Comparison of ENCODE assay signal across 8 cellular contexts in the genomic region with DNA sequence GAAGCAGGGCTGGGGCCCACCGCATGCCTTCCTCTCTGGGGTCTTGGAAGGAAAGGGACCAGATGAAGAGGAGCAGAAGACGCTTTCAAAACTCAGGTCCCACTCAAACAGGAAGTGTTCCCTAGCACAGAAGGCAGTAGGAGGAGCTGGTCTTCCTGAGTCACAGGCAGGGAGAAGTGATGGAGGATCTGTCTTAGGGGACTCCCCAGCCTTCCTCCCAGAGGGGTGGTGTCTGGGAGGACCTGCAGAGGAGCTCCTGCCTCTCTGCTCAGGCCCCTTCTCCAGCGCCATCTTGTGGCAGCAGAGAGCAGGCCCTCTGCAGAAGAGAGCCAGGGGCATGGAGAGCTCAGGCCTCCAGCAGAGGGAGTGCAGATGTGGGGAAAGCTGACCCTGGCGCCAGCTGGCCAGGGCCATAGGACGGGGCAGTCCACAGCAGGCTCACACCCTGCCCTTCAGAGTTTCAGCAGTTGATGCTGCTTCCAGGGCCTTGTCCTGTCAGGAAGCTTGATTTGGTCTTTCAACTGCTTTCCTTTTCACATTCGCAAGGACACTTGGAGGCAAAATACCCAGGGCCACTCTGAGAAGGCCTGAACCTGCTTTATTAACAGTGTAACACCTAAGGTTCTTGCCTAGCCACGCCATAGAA.
A peak's percentile ranks its signal among the peaks of the same experiment; 100 is the strongest.
DNase-seq lines count a peak whose midpoint lies in the region; ATAC-seq and TF ChIP-seq lines count a peak whose summit lies in the region.

No MANE protein-coding gene starts in this region.

- H3K4me3 Mint-ChIP-seq in CD4-positive, CD25-positive, alpha-beta regulatory T cell = peak overlapping the region in 2 of 4 donors; percentile 39 to 64
- H3K4me3 Mint-ChIP-seq in activated CD4-positive, alpha-beta memory T cell treated with anti-CD3 and anti-CD28 coated beads, Interleukin-2, amount 10 ng/mL, durations not matched to agents 7 days and 5 days = peak overlapping the region; percentile 75
- peak overlapping the region; percentile 86 to 100 for H3K4me3 Mint-ChIP-seq in effector memory CD8-positive, alpha-beta T cell

- DNase-seq in CD4-positive, CD25-positive, alpha-beta regulatory T cell = peak; percentile 64 to 77 (median 67)
- DNase-seq in NCI-H748 treated with DMSO at 0.1 percent for 48 hours (lab: John Stamatoyannopoulos, UW) = peak; percentile 12
- peak; percentile 85 for DNase-seq in activated CD4-positive, alpha-beta memory T cell treated with anti-CD3 and anti-CD28 coated beads, Interleukin-2, amount 10 ng/mL, durations not matched to agents 7 days and 5 days
- DNase-seq in effector memory CD8-positive, alpha-beta T cell = peak; percentile 80 to 83 (median 82)
- DNase-seq in midbrain (lab: John Stamatoyannopoulos, UW) = peak; percentile 87
- peak; percentile 70 for DNase-seq in stimulated activated CD8-positive, alpha-beta memory T cell treated with anti-CD3 and anti-CD28 coated beads, Interleukin-4, amount 100 ng/mL, for 24 hours (ENCODE audit: low read depth)

- ATAC-seq in CD4-positive, CD25-positive, alpha-beta regulatory T cell (ENCODE audit: low read depth in 2 of 2) = peak; percentile 86 to 91
- peak; percentile 97 for ATAC-seq in HG03196 (IDR thresholded peaks at IDR 0.05; ENCODE audit: unreplicated experiment)
- ATAC-seq in effector memory CD8-positive, alpha-beta T cell (replicated peaks) = peak; percentile 74

- no peaks in the 10 kb centered on the region for H3K27me3 Mint-ChIP-seq in CD4-positive, CD25-positive, alpha-beta regulatory T cell
- no peaks in the 10 kb centered on the region for H3K27me3 Mint-ChIP-seq in activated CD4-positive, alpha-beta memory T cell treated with anti-CD3 and anti-CD28 coated beads, Interleukin-2, amount 10 ng/mL, durations not matched to agents 7 days and 5 days
- no peaks in the 10 kb centered on the region for H3K27me3 Mint-ChIP-seq in effector memory CD8-positive, alpha-beta T cell

- peak overlapping the region; percentile 32 to 89 (median 88) for H3K27ac Mint-ChIP-seq in CD4-positive, CD25-positive, alpha-beta regulatory T cell
- peak overlapping the region; percentile 74 for H3K27ac Mint-ChIP-seq in activated CD4-positive, alpha-beta memory T cell treated with anti-CD3 and anti-CD28 coated beads, Interleukin-2, amount 10 ng/mL, durations not matched to agents 7 days and 5 days
- peak overlapping the region; percentile 88 to 99 for H3K27ac Mint-ChIP-seq in effector memory CD8-positive, alpha-beta T cell

- H3K4me1 Mint-ChIP-seq in CD4-positive, CD25-positive, alpha-beta regulatory T cell = peaks cover 0 to 29% (median 6%) of the 10 kb centered on the region in 4 donors
- H3K4me1 Mint-ChIP-seq in activated CD4-positive, alpha-beta memory T cell treated with anti-CD3 and anti-CD28 coated beads, Interleukin-2, amount 10 ng/mL, durations not matched to agents 7 days and 5 days = peaks cover 56% of the 10 kb centered on the region
- peaks cover 44 to 65% of the 10 kb centered on the region in 2 donors for H3K4me1 Mint-ChIP-seq in effector memory CD8-positive, alpha-beta T cell (ENCODE audit: low read depth in 2 of 2)

- no peaks in the 10 kb centered on the region for H3K36me3 ChIP-seq in CD4-positive, CD25-positive, alpha-beta regulatory T cell (ENCODE audit: control insufficient read depth, insufficient read depth, low read length)

- no peaks in the 10 kb centered on the region for H3K9me3 Mint-ChIP-seq in CD4-positive, CD25-positive, alpha-beta regulatory T cell
- no peaks in the 10 kb centered on the region for H3K9me3 Mint-ChIP-seq in activated CD4-positive, alpha-beta memory T cell treated with anti-CD3 and anti-CD28 coated beads, Interleukin-2, amount 10 ng/mL, durations not matched to agents 7 days and 5 days
- H3K9me3 Mint-ChIP-seq in effector memory CD8-positive, alpha-beta T cell = no peaks in the 10 kb centered on the region

- H3K4me3 ChIP-seq in CD4-positive, CD25-positive, alpha-beta regulatory T cell (ENCODE audit: low read depth, low read length) = no peak overlapping the region

- peak; percentile 40 for TF ChIP-seq POLR2A in GM19099 (IDR thresholded peaks at IDR 0.05; ENCODE audit: extremely low read depth, insufficient read length, low read depth)

- H3K27ac ChIP-seq in CD4-positive, CD25-positive, alpha-beta regulatory T cell (ENCODE audit: insufficient read depth, low read length, poor library complexity, severe bottlenecking) = no peak overlapping the region

- H3K36me3 Mint-ChIP-seq in CD4-positive, CD25-positive, alpha-beta regulatory T cell = no peaks in the 10 kb centered on the region
- H3K36me3 Mint-ChIP-seq in activated CD4-positive, alpha-beta memory T cell treated with anti-CD3 and anti-CD28 coated beads, Interleukin-2, amount 10 ng/mL, durations not matched to agents 7 days and 5 days (ENCODE audit: low read depth) = no peaks in the 10 kb centered on the region
- peaks cover 52% of the 10 kb centered on the region for H3K36me3 Mint-ChIP-seq in effector memory CD8-positive, alpha-beta T cell (ENCODE audit: insufficient read depth)

- no peaks in the 10 kb centered on the region for H3K27me3 ChIP-seq in CD4-positive, CD25-positive, alpha-beta regulatory T cell (ENCODE audit: control insufficient read depth, insufficient read depth, low read length)

- CTCF ChIA-PET in activated CD4-positive, alpha-beta memory T cell treated with anti-CD3 and anti-CD28 coated beads, Interleukin-2, amount 10 ng/mL, durations not matched to agents 7 days and 5 days (lab: Charles Lee) = interaction anchor here (0.6 to 5.8 kb wide), 29 partner anchors 9 to 232 kb away, joined by 3 to 172 read pairs (median 6); a partner anchor contains a TSS

- POLR2A ChIA-PET in activated CD4-positive, alpha-beta memory T cell treated with anti-CD3 and anti-CD28 coated beads, Interleukin-2, amount 10 ng/mL, durations not matched to agents 7 days and 5 days (lab: Charles Lee) = interaction anchor here (1.0 to 3.5 kb wide), 6 partner anchors 9 to 120 kb away, joined by 3 to 17 read pairs (median 5); no protein-coding TSS in a partner anchor

- peaks cover 9% of the 10 kb centered on the region for H3K4me1 ChIP-seq in CD4-positive, CD25-positive, alpha-beta regulatory T cell (ENCODE audit: control insufficient read depth, insufficient read depth, low read length, poor library complexity, severe bottlenecking)

- no peaks in the 10 kb centered on the region for H3K9me3 ChIP-seq in CD4-positive, CD25-positive, alpha-beta regulatory T cell (ENCODE audit: control insufficient read depth in 2 of 2, low read length in 2 of 2)

Comparison
In these comparisons a context has a peak if more than half of its experiments do, and no peak if none do; other contexts are left out.
1. DNase-seq: peak in every context shown above with its lines; median percentile 87 in midbrain; 85 in activated CD4-positive, alpha-beta memory T cell treated with anti-CD3 and anti-CD28 coated beads, Interleukin-2, amount 10 ng/mL, durations not matched to agents 7 days and 5 days; 82 in effector memory CD8-positive, alpha-beta T cell; 70 in stimulated activated CD8-positive, alpha-beta memory T cell treated with anti-CD3 and anti-CD28 coated beads, Interleukin-4, amount 100 ng/mL, for 24 hours; 67 in CD4-positive, CD25-positive, alpha-beta regulatory T cell; 12 in NCI-H748 treated with DMSO at 0.1 percent for 48 hours.